ENCODE assay signal across 8 cellular contexts in the genomic region with DNA sequence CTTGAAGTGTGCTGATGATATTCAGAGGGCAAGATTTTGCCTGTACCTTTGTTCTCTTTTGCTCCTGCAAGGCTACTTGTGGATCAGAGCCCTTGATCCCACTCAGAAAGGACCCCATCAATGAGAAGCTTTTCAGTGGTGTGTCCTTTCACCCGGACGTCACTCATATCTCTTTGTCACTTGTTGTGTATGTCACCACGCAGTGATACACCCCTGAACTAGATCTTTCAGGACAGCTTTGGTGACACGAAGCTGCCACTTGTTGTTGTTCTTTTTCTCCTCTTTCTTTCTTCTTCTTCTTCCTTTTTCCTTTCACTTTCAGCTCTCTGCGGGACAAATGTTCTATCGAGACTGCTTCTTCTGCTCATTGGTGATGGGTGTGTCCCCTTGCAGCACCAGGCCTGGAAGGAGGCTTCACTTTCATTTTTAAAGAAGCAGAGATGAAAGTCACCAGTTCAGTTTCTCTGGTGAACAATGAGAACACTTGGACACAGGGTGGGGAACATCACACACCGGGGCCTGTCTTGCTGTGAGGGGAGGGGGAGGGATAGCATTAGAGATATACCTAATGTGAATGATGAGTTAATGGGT.
DNase-seq lines count a peak whose midpoint lies in the region; ATAC-seq and TF ChIP-seq lines count a peak whose summit lies in the region.

No MANE protein-coding gene starts in this region.

- no peaks in the 10 kb centered on the region for H3K27me3 ChIP-seq in upper lobe of right lung

- TF ChIP-seq CTCF in upper lobe of right lung (IDR thresholded peaks at IDR 0.05), result no peak

- peak overlapping the region; percentile 51 for H3K27ac ChIP-seq in upper lobe of right lung

- H3K4me3 ChIP-seq in upper lobe of right lung, result peak overlapping the region; percentile 10

- no peaks in the 10 kb centered on the region for H3K36me3 ChIP-seq in upper lobe of right lung

- DNase-seq in OCI-M1 (lab: John Stamatoyannopoulos, UW) (peak; percentile 83), fibroblast of gingiva (ENCODE audit: low read depth) (peak; percentile 17), upper lobe of right lung (no peak), NCI-H2196 treated with DMSO at 0.1 percent for 48 hours (lab: John Stamatoyannopoulos, UW; ENCODE audit: unreplicated experiment) (no peak), NCI-H187 treated with DMSO at 0.1 percent for 48 hours (lab: John Stamatoyannopoulos, UW) (no peak)
- DNase-seq in activated CD4-positive, CD25-positive, alpha-beta regulatory T cell treated with anti-CD3 and anti-CD28 coated beads, Interleukin-2, amount 50 U/mL, for 72 hours, result no peak

- H3K4me1 ChIP-seq in upper lobe of right lung, result no peaks in the 10 kb centered on the region

- H3K9me3 ChIP-seq in upper lobe of right lung, result no peaks in the 10 kb centered on the region

- ATAC-seq in GM18867 (IDR thresholded peaks at IDR 0.05; ENCODE audit: unreplicated experiment) (peak; percentile 94), HG02759 (IDR thresholded peaks at IDR 0.05; ENCODE audit: unreplicated experiment) (peak; percentile 85), upper lobe of right lung (peak; percentile 76)

- intact Hi-C loops in upper lobe of right lung (cut with DNase I), result no loop called here

Comparison
In these comparisons a context has a peak if more than half of its experiments do, and no peak if none do; other contexts are left out.
1. DNase-seq: peak in OCI-M1 (single experiment) and fibroblast of gingiva (single experiment); none in upper lobe of right lung (single experiment), NCI-H2196 treated with DMSO at 0.1 percent for 48 hours (single experiment), NCI-H187 treated with DMSO at 0.1 percent for 48 hours (single experiment) and activated CD4-positive, CD25-positive, alpha-beta regulatory T cell treated with anti-CD3 and anti-CD28 coated beads, Interleukin-2, amount 50 U/mL, for 72 hours (single experiment).
2. Peak in every context shown above with its lines, with median percentiles within 50 percentile points of each other: ATAC-seq.